Comparison of ENCODE assay signal across 8 cellular contexts in the genomic region with DNA sequence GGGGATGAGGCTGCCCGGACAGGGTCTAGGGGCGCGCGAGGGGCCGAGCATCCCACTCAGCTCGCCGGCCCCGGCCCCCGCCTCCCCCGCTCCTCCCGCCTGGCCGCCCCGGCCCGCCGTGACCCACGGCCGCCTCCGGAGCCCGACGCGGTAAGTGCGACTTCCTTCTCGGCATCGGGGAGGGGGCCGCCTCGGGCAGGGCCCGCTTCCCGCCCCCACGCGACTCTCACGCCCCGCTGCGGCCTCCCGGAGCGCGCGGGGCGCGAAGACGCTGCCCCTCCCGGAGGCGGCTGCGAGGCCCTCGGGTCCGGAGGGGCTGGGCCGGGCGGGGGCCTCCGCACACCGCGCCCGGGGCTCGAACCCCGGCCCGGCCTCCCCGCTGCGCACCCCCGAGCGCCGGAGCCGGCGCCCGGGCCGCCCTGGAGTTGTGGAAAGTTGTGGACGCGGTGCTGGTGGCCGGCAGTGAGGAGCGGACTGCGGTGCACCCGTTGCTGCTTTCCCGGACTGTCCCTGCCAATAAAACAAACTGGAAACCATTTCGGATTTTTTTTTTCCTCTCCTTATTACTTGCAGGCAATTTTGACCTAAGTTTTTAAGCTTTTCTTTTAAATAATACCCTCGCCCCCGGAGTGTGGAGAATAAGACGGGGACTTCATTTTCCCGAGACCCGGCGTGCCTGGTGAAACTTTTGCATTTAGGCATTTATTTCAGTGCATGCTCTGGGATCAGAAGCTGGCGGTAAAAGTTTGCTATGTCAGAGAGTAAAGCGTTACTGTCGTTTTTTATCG. TPM values are rescaled to one million over a fixed set of nuclear protein-coding genes. Genes with fewer than 3 reads are reported as not detected.
A peak's percentile ranks its signal among the peaks of the same experiment; 100 is the strongest.
DNase-seq lines count a peak whose midpoint lies in the region; ATAC-seq and TF ChIP-seq lines count a peak whose summit lies in the region.

No MANE protein-coding gene starts in this region.

- intact Hi-C loops in activated CD8-positive, alpha-beta T cell treated with anti-CD3 and anti-CD28 coated beads for 36 hours (cut with micrococcal nuclease) = loop anchor here (10.0 kb wide), 1 partner anchor 400 kb away; no protein-coding TSS in a partner anchor

- no peaks in the 10 kb centered on the region for H3K27me3 Mint-ChIP-seq in activated CD8-positive, alpha-beta T cell treated with anti-CD3 and anti-CD28 coated beads for 36 hours
- no peaks in the 10 kb centered on the region for H3K27me3 Mint-ChIP-seq in natural killer cell treated with Interleukin-12 subunit alpha and Interleukin-12 subunit beta and Interleukin-15 and Interleukin-18, amount 100 ng/mL, for 72 hours

- no peaks in the 10 kb centered on the region for H3K27me3 ChIP-seq in BLaER1

- peak; percentile 15 for ATAC-seq in activated CD8-positive, alpha-beta T cell treated with anti-CD3 and anti-CD28 coated beads for 36 hours
- ATAC-seq in natural killer cell treated with Interleukin-12 subunit alpha and Interleukin-12 subunit beta and Interleukin-15 and Interleukin-18, amount 100 ng/mL, for 72 hours = peak in 1 of 2 donors; percentile 65
- ATAC-seq in GM18861 (IDR thresholded peaks at IDR 0.05; ENCODE audit: unreplicated experiment) = no peak

- peak overlapping the region; percentile 91 for H3K27ac Mint-ChIP-seq in activated CD8-positive, alpha-beta T cell treated with anti-CD3 and anti-CD28 coated beads for 36 hours
- peak overlapping the region; percentile 73 to 81 for H3K27ac Mint-ChIP-seq in natural killer cell treated with Interleukin-12 subunit alpha and Interleukin-12 subunit beta and Interleukin-15 and Interleukin-18, amount 100 ng/mL, for 72 hours

- peak overlapping the region; percentile 86 for H3K27ac ChIP-seq in BLaER1

- TF ChIP-seq POLR2A in GM19099 (IDR thresholded peaks at IDR 0.05; ENCODE audit: extremely low read depth, insufficient read length, low read depth) = peak; percentile 16

- H3K4me3 ChIP-seq in BLaER1 = peak overlapping the region; percentile 90
- peak overlapping the region; percentile 76 for H3K4me3 ChIP-seq in fibroblast of mammary gland (ENCODE audit: control insufficient read depth, low read depth, low read length)

- CTCF ChIA-PET in activated CD8-positive, alpha-beta T cell treated with anti-CD3 and anti-CD28 coated beads for 36 hours (lab: Charles Lee) = interaction anchor here (1.0 to 1.4 kb wide), 6 partner anchors 13 to 143 kb away, joined by 3 to 6 read pairs (median 3); a partner anchor contains a TSS

- peaks cover 22% of the 10 kb centered on the region; the same call in 1 of the 2 replicates for H4K20me1 ChIP-seq in BLaER1

- H3K4me2 ChIP-seq in BLaER1 = peak overlapping the region; percentile 85

- H3K9me3 ChIP-seq in BLaER1 = no peaks in the 10 kb centered on the region

- H3K36me3 ChIP-seq in BLaER1 = no peaks in the 10 kb centered on the region

- peak overlapping the region; percentile 86 for H3K9ac ChIP-seq in BLaER1

- H3K4me3 Mint-ChIP-seq in activated CD8-positive, alpha-beta T cell treated with anti-CD3 and anti-CD28 coated beads for 36 hours = peak overlapping the region; percentile 87
- H3K4me3 Mint-ChIP-seq in natural killer cell treated with Interleukin-12 subunit alpha and Interleukin-12 subunit beta and Interleukin-15 and Interleukin-18, amount 100 ng/mL, for 72 hours = peak overlapping the region; percentile 83

- TF ChIP-seq CTCF in activated CD8-positive, alpha-beta T cell treated with anti-CD3 and anti-CD28 coated beads for 36 hours (IDR thresholded peaks at IDR 0.05) = no peak
- no peak for TF ChIP-seq CTCF in fibroblast of mammary gland (conservative IDR thresholded peaks at IDR 0.05; ENCODE audit: control insufficient read depth, insufficient read depth, low read depth, low read length)

- peaks cover 46% of the 10 kb centered on the region for H3K4me1 Mint-ChIP-seq in activated CD8-positive, alpha-beta T cell treated with anti-CD3 and anti-CD28 coated beads for 36 hours (ENCODE audit: low read depth)
- peaks cover 29 to 46% of the 10 kb centered on the region in 2 donors for H3K4me1 Mint-ChIP-seq in natural killer cell treated with Interleukin-12 subunit alpha and Interleukin-12 subunit beta and Interleukin-15 and Interleukin-18, amount 100 ng/mL, for 72 hours (ENCODE audit: low read depth in 2 of 2)

- peaks cover 2% of the 10 kb centered on the region for H3K36me3 Mint-ChIP-seq in activated CD8-positive, alpha-beta T cell treated with anti-CD3 and anti-CD28 coated beads for 36 hours (ENCODE audit: low read depth)
- H3K36me3 Mint-ChIP-seq in natural killer cell treated with Interleukin-12 subunit alpha and Interleukin-12 subunit beta and Interleukin-15 and Interleukin-18, amount 100 ng/mL, for 72 hours = no peaks in the 10 kb centered on the region

- POLR2A ChIA-PET in activated CD8-positive, alpha-beta T cell treated with anti-CD3 and anti-CD28 coated beads for 36 hours (lab: Charles Lee) = interaction anchor here (0.6 to 1.1 kb wide), 6 partner anchors 16 to 286 kb away, joined by 3 to 4 read pairs (median 4); no protein-coding TSS in a partner anchor

- H3K9me3 Mint-ChIP-seq in activated CD8-positive, alpha-beta T cell treated with anti-CD3 and anti-CD28 coated beads for 36 hours = no peaks in the 10 kb centered on the region
- H3K9me3 Mint-ChIP-seq in natural killer cell treated with Interleukin-12 subunit alpha and Interleukin-12 subunit beta and Interleukin-15 and Interleukin-18, amount 100 ng/mL, for 72 hours = no peaks in the 10 kb centered on the region

- peaks cover 40% of the 10 kb centered on the region for H3K4me1 ChIP-seq in BLaER1

- DNase-seq in HT1080 (ENCODE audit: low read depth) (peak; percentile 37), fibroblast of mammary gland (ENCODE audit: low read depth) (no peak), NCI-H510A (lab: John Stamatoyannopoulos, UW) (no peak)
- peak; percentile 46 for DNase-seq in activated CD8-positive, alpha-beta T cell treated with anti-CD3 and anti-CD28 coated beads for 36 hours
- DNase-seq in natural killer cell treated with Interleukin-12 subunit alpha and Interleukin-12 subunit beta and Interleukin-15 and Interleukin-18, amount 100 ng/mL, for 72 hours (ENCODE audit: low spot score) = peak; percentile 75

RNA-seq across cellular contexts. Expression of a gene that starts 12.9 kb away (rescaled TPM):
- total RNA-seq in HT1080 (2014; rRNA removed; shearing (Covaris generic)) = 5.4 and 8.4 TPM in 2 replicates
- 27.0 and 27.9 TPM in 2 replicates for polyA plus RNA-seq in HT1080 (2015; cell fraction: cytosol; rRNA removed)
- 14.9 and 19.1 TPM in 2 replicates for polyA plus RNA-seq in HT1080 (2015; cell fraction: nucleus; rRNA removed)
- 10 to 100 TPM; 11.7 to 12.0 TPM for total RNA-seq in activated CD8-positive, alpha-beta T cell treated with anti-CD3 and anti-CD28 coated beads for 36 hours
- 10 to 100 TPM in 1 of 2 donors, 1 to 10 TPM in 1; 7.9 to 10.3 TPM for total RNA-seq in natural killer cell treated with Interleukin-12 subunit alpha and Interleukin-12 subunit beta and Interleukin-15 and Interleukin-18, amount 100 ng/mL, for 72 hours

RNA-seq across cellular contexts. Expression of a gene that starts 16.9 kb away (rescaled TPM):
- total RNA-seq in HT1080 (2014; rRNA removed; shearing (Covaris generic)) = 33.0 and 37.1 TPM in 2 replicates
- polyA plus RNA-seq in HT1080 (2015; cell fraction: cytosol; rRNA removed) = 72.6 and 86.3 TPM in 2 replicates
- polyA plus RNA-seq in HT1080 (2015; cell fraction: nucleus; rRNA removed) = 35.5 and 36.3 TPM in 2 replicates
- total RNA-seq in activated CD8-positive, alpha-beta T cell treated with anti-CD3 and anti-CD28 coated beads for 36 hours = 1 to 10 TPM; 6.6 to 6.8 TPM
- total RNA-seq in natural killer cell treated with Interleukin-12 subunit alpha and Interleukin-12 subunit beta and Interleukin-15 and Interleukin-18, amount 100 ng/mL, for 72 hours = 10 to 100 TPM; 13.6 to 20.8 TPM

Comparison
In these comparisons a context has a peak if more than half of its experiments do, and no peak if none do; other contexts are left out.
1. DNase-seq: peak in HT1080 (single experiment), activated CD8-positive, alpha-beta T cell treated with anti-CD3 and anti-CD28 coated beads for 36 hours (single experiment) and natural killer cell treated with Interleukin-12 subunit alpha and Interleukin-12 subunit beta and Interleukin-15 and Interleukin-18, amount 100 ng/mL, for 72 hours (single experiment); none in fibroblast of mammary gland (single experiment) and NCI-H510A (single experiment).